In genomic region chr7:124033093-124033806, GRCh38 we compare ENCODE assay signal across 8 cellular contexts. TPM values are rescaled to one million over a fixed set of nuclear protein-coding genes. Genes with fewer than 3 reads are reported as not detected.
DNase-seq lines count a peak whose midpoint lies in the region; ATAC-seq and TF ChIP-seq lines count a peak whose summit lies in the region.

No MANE protein-coding gene starts in this region.

- CTCF ChIA-PET in GM10248 (lab: Yijun Ruan, JAX): interaction anchor here (1.5 kb wide), 1 partner anchor 9 kb away, joined by 4 read pairs; no protein-coding TSS in a partner anchor

- intact Hi-C loops in left colon (cut with DNase I, micrococcal nuclease): no loop called here

- H3K9me3 ChIP-seq in suprapubic skin: no peaks in the 10 kb centered on the region

- 1% methylated on average over 23 of the region's 71 CpGs for whole genome bisulfite sequencing in suprapubic skin

- H3K4me1 ChIP-seq in suprapubic skin: peaks cover 22% of the 10 kb centered on the region

- peak overlapping the region; percentile 97 for H3K27ac ChIP-seq in caudate nucleus (ENCODE audit: low read depth, low read length)
- no peak overlapping the region for H3K27ac ChIP-seq in suprapubic skin

- TF ChIP-seq POLR2A in suprapubic skin (IDR thresholded peaks at IDR 0.05): no peak

- peak overlapping the region; percentile 54 for H3K4me3 ChIP-seq in suprapubic skin

- peaks cover 66% of the 10 kb centered on the region for H3K27me3 ChIP-seq in suprapubic skin

- DNase-seq in GM10248 (ENCODE audit: extremely low spot score) (peak; percentile 13), caudate nucleus (lab: John Stamatoyannopoulos, UW) (peak in 56 of 61 donors; percentile 1 to 91 (median 79)), left colon (peak in 1 of 2 donors; percentile 31), suprapubic skin (ENCODE audit: low spot score in 2 of 2) (no peak), T1000 (lab: John Stamatoyannopoulos, UW) (no peak)

- POLR2A ChIA-PET in GM10248 (lab: Yijun Ruan, JAX): no interaction called here

- TF ChIP-seq CTCF in GM10248 (IDR thresholded peaks at IDR 0.05; ENCODE audit: control extremely low read depth, extremely low read depth, low read depth, missing control alignments) (no peak), suprapubic skin (IDR thresholded peaks at IDR 0.05) (no peak)

- ATAC-seq in HG03097 (IDR thresholded peaks at IDR 0.05; ENCODE audit: low FRiP score, unreplicated experiment) (peak; percentile 19), left colon (peak; percentile 41), GM21825 (IDR thresholded peaks at IDR 0.05; ENCODE audit: unreplicated experiment) (no peak), HG03175 (IDR thresholded peaks at IDR 0.05; ENCODE audit: unreplicated experiment) (no peak)

- no peak for TF ChIP-seq EP300 in suprapubic skin (IDR thresholded peaks at IDR 0.05)

- no peaks in the 10 kb centered on the region for H3K36me3 ChIP-seq in suprapubic skin

RNA-seq across cellular contexts. Expression of gene TMEM229A, which starts 0.4 kb away (rescaled TPM):
- under 1 TPM in 1 of 2 donors, not detected in 1; 0.11 TPM for total RNA-seq in left colon
- not detected for total RNA-seq in suprapubic skin

Comparison
In these comparisons a context has a peak if more than half of its experiments do, and no peak if none do; other contexts are left out.
1. DNase-seq: peak in GM10248 (single experiment) and caudate nucleus (56 of 61); none in suprapubic skin (0 of 2) and T1000 (single experiment).
2. ATAC-seq: peak in HG03097 (single experiment) and left colon (single experiment); none in GM21825 (single experiment) and HG03175 (single experiment).